1 cellular context compared by ENCODE assay signal in genomic region chr10:14742815-14743214, GRCh38.
A peak's percentile ranks its signal among the peaks of the same experiment; 100 is the strongest.
TF ChIP-seq lines count a peak whose summit lies in the region.

No MANE protein-coding gene starts in this region.

TF ChIP-seq in GM12878, 131 proteins besides CTCF, POLR2A, EP300 and RAD21 (continued from another document):
- no peak for TF ChIP-seq CEBPZ (IDR thresholded peaks at IDR 0.05; ENCODE audit: low read depth, low read length)
- no peak for TF ChIP-seq ZNF622 (IDR thresholded peaks at IDR 0.05)
- TF ChIP-seq ZNF24 (IDR thresholded peaks at IDR 0.05): no peak
- peak; percentile 57 for TF ChIP-seq E2F8 (IDR thresholded peaks at IDR 0.05; ENCODE audit: low read depth, partially characterized antibody)
- TF ChIP-seq HDGF (IDR thresholded peaks at IDR 0.05): peak; percentile 48; the same call in 1 of the 2 replicates
- no peak for TF ChIP-seq TARDBP (IDR thresholded peaks at IDR 0.05; ENCODE audit: borderline replicate concordance)
- peak; percentile 34; the same call in 1 of the 2 replicates for TF ChIP-seq RAD51 (IDR thresholded peaks at IDR 0.05)
- peak; percentile 100 for TF ChIP-seq MTA2 (IDR thresholded peaks at IDR 0.05; ENCODE audit: low read depth)
- peak; percentile 59; the same call in 1 of the 2 replicates for TF ChIP-seq ZNF384 (IDR thresholded peaks at IDR 0.05; ENCODE audit: borderline replicate concordance, low read depth, low read length)
- peak; percentile 99 to 100 for TF ChIP-seq IKZF2 (IDR thresholded peaks at IDR 0.05)
- no peak for TF ChIP-seq CBX5 (IDR thresholded peaks at IDR 0.05; ENCODE audit: low read depth)
- TF ChIP-seq HDAC6 (IDR thresholded peaks at IDR 0.05; ENCODE audit: unreplicated experiment): no peak
- TF ChIP-seq NFXL1 (IDR thresholded peaks at IDR 0.05; ENCODE audit: borderline replicate concordance): no peak
